In genomic region chr2:210753386-210753785, GRCh38 we compare ENCODE assay signal across 9 cellular contexts.
"Had no signal": no experiment of that assay in that cellular context is flagged by ENCODE, and none has a peak within 500 bp of the region (broad histone marks: within the 10 kb centered on the region; RNA-seq: fewer than 3 reads in every experiment).

No MANE protein-coding gene starts in this region.

- H3K4me2 ChIP-seq: GM23338 had no signal

- FAIRE-seq: H1, H54, HTR-8/SVneo, K562 had no signal

- DNase-seq: H9, HCEC 1CT, IMR-90, KG1 had no signal

- H3K4me3 ChIP-seq: GM23338, K562 had no signal

- ATAC-seq: K562 had no signal
